In the genomic region with DNA sequence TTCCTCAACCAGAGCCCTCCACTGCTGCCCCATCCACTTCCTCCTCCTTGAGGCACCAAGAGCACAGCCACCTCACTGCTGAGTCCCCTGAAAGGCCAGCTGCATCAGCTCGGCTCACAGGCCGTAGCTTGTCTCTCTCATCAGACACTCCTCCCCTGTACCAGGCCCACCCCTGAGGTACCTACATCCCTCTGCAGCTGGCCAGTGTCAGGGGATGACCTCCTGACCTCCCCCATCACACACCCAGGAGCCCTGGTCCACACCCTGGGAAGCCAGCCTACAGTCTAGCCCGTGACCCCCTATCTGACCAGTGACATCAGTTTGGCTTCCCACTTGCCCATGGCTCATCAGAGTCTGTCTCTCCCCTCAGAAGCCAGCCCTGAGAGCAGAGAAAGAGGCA, we compare ENCODE assay signal across 13 cellular contexts.
DNase-seq lines count a peak whose midpoint lies in the region; ATAC-seq and TF ChIP-seq lines count a peak whose summit lies in the region.
"Had no signal": no experiment of that assay in that cellular context is flagged by ENCODE, and none has a peak within 500 bp of the region (broad histone marks: within the 10 kb centered on the region; RNA-seq: fewer than 3 reads in every experiment).

No MANE protein-coding gene starts in this region.

- no peaks in the 10 kb centered on the region for H3K36me3 Mint-ChIP-seq in mesothelial cell of epicardium
- H3K36me3 Mint-ChIP-seq: naive thymus-derived CD8-positive, alpha-beta T cell had no signal

- H3K27me3 Mint-ChIP-seq in mesothelial cell of epicardium (ENCODE audit: low read depth): no peaks in the 10 kb centered on the region
- H3K27me3 Mint-ChIP-seq: central memory CD8-positive, alpha-beta T cell; naive thymus-derived CD8-positive, alpha-beta T cell had no signal

- in situ Hi-C loops in transverse colon (cut with MboI; ENCODE audit: low pct_ligation_motif_present in 1 of 4, low pct_unique_long_range_greater_than_20kb in 1 of 4, low sequenced_read_pairs in 3 of 4): loop anchor here (5.0 to 25.0 kb wide), 5 partner anchors 88 to 215 kb away; partner anchors contain the start of gene TNS1 (in 1 of the 4)

- H3K9me3 ChIP-seq in transverse colon (no peaks in the 10 kb centered on the region), OCI-LY7 (ENCODE audit: low read length) (no peaks in the 10 kb centered on the region)

- H3K27ac ChIP-seq in transverse colon (peak overlapping the region in 3 of 4 donors; percentile 14 to 62 (median 24)), OCI-LY7 (ENCODE audit: low read depth, low read length, poor library complexity, severe bottlenecking) (no peak overlapping the region)

- H3K4me1 Mint-ChIP-seq in mesothelial cell of epicardium: peaks cover 15% of the 10 kb centered on the region
- H3K4me1 Mint-ChIP-seq: central memory CD8-positive, alpha-beta T cell had no signal

- DNase-seq in activated CD8-positive, alpha-beta memory T cell treated with anti-CD3 and anti-CD28 coated beads for 24 hours: peak; percentile 41
- no peak for DNase-seq in activated CD8-positive, alpha-beta memory T cell treated with anti-CD3 and anti-CD28 coated beads, Interleukin-2, amount 50 U/mL, for 4 hours
- peak; percentile 41 for DNase-seq in ecto neural progenitor cell (ENCODE audit: low spot score)
- DNase-seq in mesothelial cell of epicardium (ENCODE audit: low spot score in 2 of 2, unreplicated experiment in 2 of 2): no peak
- no peak for DNase-seq in transverse colon
- no peak for DNase-seq in OCI-LY7 (ENCODE audit: low spot score)
- DNase-seq in Kasumi-1 (lab: John Stamatoyannopoulos, UW): no peak
- DNase-seq: activated T-cell treated with anti-CD3 and anti-CD28 coated beads, Interleukin-2, amount 50 U/mL, for 72 hours; naive thymus-derived CD8-positive, alpha-beta T cell; NCI-H446 treated with DMSO at 0.1 percent for 48 hours; SIG-M5 had no signal

- H2AFZ ChIP-seq in OCI-LY7 (ENCODE audit: low read length): no peak overlapping the region

- POLR2A ChIA-PET in OCI-LY7 (lab: Charles Lee): no interaction called here

- no peaks in the 10 kb centered on the region for H3K27me3 ChIP-seq in transverse colon

- no peak for TF ChIP-seq POLR2A in transverse colon (IDR thresholded peaks at IDR 0.05)

- no peak for TF ChIP-seq CTCF in mesothelial cell of epicardium (IDR thresholded peaks at IDR 0.05; ENCODE audit: unreplicated experiment)
- TF ChIP-seq CTCF in transverse colon (IDR thresholded peaks at IDR 0.05): no peak
- TF ChIP-seq CTCF in OCI-LY7 (conservative IDR thresholded peaks at IDR 0.05; ENCODE audit: low read length): no peak

- H3K79me2 ChIP-seq in OCI-LY7 (ENCODE audit: insufficient read depth, low read depth, low read length): no peaks in the 10 kb centered on the region

- H3K9me2 ChIP-seq in OCI-LY7 (ENCODE audit: insufficient read depth, low read length): no peaks in the 10 kb centered on the region

- no peaks in the 10 kb centered on the region for H4K20me1 ChIP-seq in OCI-LY7 (ENCODE audit: insufficient read depth, low read length)

- H3K4me1 ChIP-seq in transverse colon (peaks cover 0 to 9% (median 3%) of the 10 kb centered on the region in 4 donors), OCI-LY7 (ENCODE audit: insufficient read depth, low read length, poor library complexity, severe bottlenecking) (peaks cover 10% of the 10 kb centered on the region)

- no peak overlapping the region for H3K4me3 Mint-ChIP-seq in mesothelial cell of epicardium
- H3K4me3 Mint-ChIP-seq: activated T-cell treated with anti-CD3 and anti-CD28 coated beads, Interleukin-2, amount 50 U/mL, for 72 hours; central memory CD8-positive, alpha-beta T cell; naive thymus-derived CD8-positive, alpha-beta T cell had no signal

- no TSS peak for BruUV-seq in OCI-LY7 (replicated peaks; lab: Mats Ljungman, UMichigan)

- no peak overlapping the region for H3K4me3 ChIP-seq in transverse colon
- no peak overlapping the region for H3K4me3 ChIP-seq in OCI-LY7 (ENCODE audit: low read depth, low read length, poor library complexity, severe bottlenecking)

- intact Hi-C loops in transverse colon (cut with DNase I; ENCODE audit: low total_unique reads): no loop called here
- intact Hi-C loops in OCI-LY7 (cut with micrococcal nuclease; ENCODE audit: unreplicated experiment): no loop called here

- peak overlapping the region; percentile 50 for H3K27ac Mint-ChIP-seq in mesothelial cell of epicardium
- H3K27ac Mint-ChIP-seq: activated T-cell treated with anti-CD3 and anti-CD28 coated beads, Interleukin-2, amount 50 U/mL, for 72 hours had no signal

- TF ChIP-seq EP300 in transverse colon (IDR thresholded peaks at IDR 0.05; ENCODE audit: low read depth): no peak

- H3K4me2 ChIP-seq in OCI-LY7 (ENCODE audit: low read length): no peak overlapping the region

- H3K36me3 ChIP-seq in transverse colon (no peaks in the 10 kb centered on the region), OCI-LY7 (ENCODE audit: insufficient read depth, low read length) (no peaks in the 10 kb centered on the region)

- no peaks in the 10 kb centered on the region for H3K9me3 Mint-ChIP-seq in mesothelial cell of epicardium
- H3K9me3 Mint-ChIP-seq: activated T-cell treated with anti-CD3 and anti-CD28 coated beads, Interleukin-2, amount 50 U/mL, for 72 hours; central memory CD8-positive, alpha-beta T cell; naive thymus-derived CD8-positive, alpha-beta T cell had no signal

- 50% methylated on average over 3 of the region's 3 CpGs; no CpG with 5 or more reads in 1 of the 2 donors for WGBS in transverse colon (ENCODE audit: low coverage in 1 of 2), 2 donors

- ATAC-seq in GM21529 (IDR thresholded peaks at IDR 0.05; ENCODE audit: unreplicated experiment): no peak
- ATAC-seq: naive thymus-derived CD8-positive, alpha-beta T cell had no signal

- CTCF ChIA-PET in OCI-LY7 (lab: Charles Lee; ENCODE audit: unreplicated experiment): no interaction called here

Comparison
In these comparisons a context has a peak if more than half of its experiments do, and no peak if none do; other contexts are left out.
1. DNase-seq: peak in activated CD8-positive, alpha-beta memory T cell treated with anti-CD3 and anti-CD28 coated beads for 24 hours (single experiment) and ecto neural progenitor cell (single experiment); none in activated CD8-positive, alpha-beta memory T cell treated with anti-CD3 and anti-CD28 coated beads, Interleukin-2, amount 50 U/mL, for 4 hours (single experiment), mesothelial cell of epicardium (0 of 2), transverse colon (single experiment), OCI-LY7 (single experiment) and Kasumi-1 (0 of 2).